Comparison of ENCODE assay signal across 15 cellular contexts in the genomic region with DNA sequence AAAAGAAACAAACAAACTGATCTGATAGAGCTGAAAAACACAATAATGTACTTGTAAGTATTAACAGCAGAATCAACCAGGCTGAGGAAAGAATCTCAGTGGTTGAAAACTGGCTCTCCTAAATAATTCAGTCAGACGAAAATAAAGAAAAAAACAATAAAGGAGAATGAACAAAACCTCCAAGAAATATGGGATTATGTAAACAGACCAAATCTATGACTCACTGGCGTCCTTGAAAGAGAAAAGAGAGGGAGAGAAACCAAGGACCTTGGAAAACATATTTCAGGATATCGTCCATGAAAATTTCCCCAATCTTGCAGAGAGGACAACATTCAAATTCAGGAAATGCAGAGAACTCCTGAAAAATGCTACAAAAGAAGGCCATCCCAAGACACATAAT.
DNase-seq lines count a peak whose midpoint lies in the region; ATAC-seq and TF ChIP-seq lines count a peak whose summit lies in the region.
"Had no signal": no experiment of that assay in that cellular context is flagged by ENCODE, and none has a peak within 500 bp of the region (broad histone marks: within the 10 kb centered on the region; RNA-seq: fewer than 3 reads in every experiment).

No MANE protein-coding gene starts in this region.

- peak; percentile 2 for DNase-seq in AG10803 (ENCODE audit: low read depth)
- peak; percentile 29 for DNase-seq in HT1080 (ENCODE audit: low read depth)
- DNase-seq in astrocyte of the spinal cord (ENCODE audit: low read depth, low spot score), result peak; percentile 15
- peak; percentile 42 for DNase-seq in fibroblast of pulmonary artery (ENCODE audit: low read depth)
- DNase-seq in NCI-H2227 (lab: John Stamatoyannopoulos, UW; ENCODE audit: unreplicated experiment), result no peak
- DNase-seq in GDM1 (lab: John Stamatoyannopoulos, UW), result no peak
- DNase-seq: C1 segment of cervical spinal cord, NCI-H1436, NCI-H2029 treated with DMSO at 0.1 percent for 48 hours, NCI-H2171 treated with DMSO at 0.1 percent for 48 hours, NCI-H510A, NCI-H774 had no signal

- in situ Hi-C loops in astrocyte of the spinal cord (cut with HindIII; ENCODE audit: low sequenced_read_pairs), result no loop called here

- no peak for TF ChIP-seq CTCF in AG10803 (conservative IDR thresholded peaks at IDR 0.05; ENCODE audit: low read length)
- TF ChIP-seq CTCF in astrocyte of the spinal cord (IDR thresholded peaks at IDR 0.05; ENCODE audit: low read depth, low read length), result no peak
- no peak for TF ChIP-seq CTCF in fibroblast of pulmonary artery (IDR thresholded peaks at IDR 0.05; ENCODE audit: low read length, missing control alignments)

- no peak for ATAC-seq in HG02798 (IDR thresholded peaks at IDR 0.05; ENCODE audit: poor library complexity, unreplicated experiment)
- no peak for ATAC-seq in HG03108 (IDR thresholded peaks at IDR 0.05; ENCODE audit: unreplicated experiment)
- ATAC-seq: HCT116 had no signal

- no peak overlapping the region for H3K4me3 ChIP-seq in AG10803 (ENCODE audit: low read length)
- no peak overlapping the region for H3K4me3 ChIP-seq in astrocyte of the spinal cord (ENCODE audit: low read depth, low read length)
- H3K4me3 ChIP-seq in fibroblast of pulmonary artery (replicated peaks; ENCODE audit: low read depth, low read length), result no peak overlapping the region

Comparison
In these comparisons a context has a peak if more than half of its experiments do, and no peak if none do; other contexts are left out.
1. DNase-seq: peak in AG10803 (single experiment), HT1080 (single experiment), astrocyte of the spinal cord (single experiment) and fibroblast of pulmonary artery (single experiment); none in NCI-H2227 (single experiment) and GDM1 (single experiment).